In the genomic region with DNA sequence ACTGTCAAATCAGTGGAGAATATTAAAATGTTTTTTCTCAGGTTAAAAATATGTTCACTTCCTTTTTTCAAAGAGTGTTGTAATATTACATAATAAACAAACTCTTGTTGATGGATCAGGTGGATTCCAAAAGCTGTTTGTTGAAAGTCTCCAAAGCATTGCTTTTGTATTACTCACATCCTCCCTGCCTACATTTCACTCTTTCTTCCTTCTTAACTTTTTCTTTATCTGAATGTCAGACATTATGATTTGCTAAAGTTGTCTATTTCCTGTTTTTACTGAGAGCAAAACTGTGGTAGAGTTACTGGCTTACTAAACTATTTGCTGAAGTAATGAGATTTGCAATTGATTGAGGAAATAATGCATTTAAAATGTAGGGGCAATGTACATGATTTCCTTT, we compare ENCODE assay signal across 16 cellular contexts.
DNase-seq lines count a peak whose midpoint lies in the region; ATAC-seq and TF ChIP-seq lines count a peak whose summit lies in the region.
"Had no signal": no experiment of that assay in that cellular context is flagged by ENCODE, and none has a peak within 500 bp of the region (broad histone marks: within the 10 kb centered on the region; RNA-seq: fewer than 3 reads in every experiment).

No MANE protein-coding gene starts in this region.

- H3F3A ChIP-seq in PC-9 (ENCODE audit: insufficient read depth, low read depth), result no peaks in the 10 kb centered on the region
- no peaks in the 10 kb centered on the region for H3F3A ChIP-seq in SK-N-SH (replicated peaks; ENCODE audit: insufficient read depth)

- TF ChIP-seq EP300 in SK-N-SH (IDR thresholded peaks at IDR 0.05; ENCODE audit: borderline replicate concordance in 1 of 2, low read depth in 1 of 2, low read length in 1 of 2), result no peak

- H3K4me2 ChIP-seq in PC-9 (no peak overlapping the region), SK-N-SH (no peak overlapping the region)

- peaks cover 5% of the 10 kb centered on the region; the same call in 1 of the 2 replicates for H3K9me3 ChIP-seq in PC-9 (ENCODE audit: insufficient read depth, low read depth)
- no peaks in the 10 kb centered on the region for H3K9me3 ChIP-seq in SK-N-SH
- H3K9me3 ChIP-seq: BE2C, tibial artery had no signal

- no peak for TF ChIP-seq RAD21 in SK-N-SH (IDR thresholded peaks at IDR 0.05; ENCODE audit: low read length)

- no peaks in the 10 kb centered on the region for H3K4me1 ChIP-seq in PC-9 (replicated peaks; ENCODE audit: insufficient read depth)
- no peaks in the 10 kb centered on the region for H3K4me1 ChIP-seq in SK-N-SH (ENCODE audit: control insufficient read depth in 1 of 2, insufficient read depth in 2 of 2, low read depth in 1 of 2, low read length in 1 of 2)
- H3K4me1 ChIP-seq: BE2C, tibial artery had no signal

- no peak overlapping the region for H3K9ac ChIP-seq in SK-N-SH

- H4K20me1 ChIP-seq in PC-9 (ENCODE audit: insufficient read depth), result no peaks in the 10 kb centered on the region
- H4K20me1 ChIP-seq in SK-N-SH (ENCODE audit: insufficient read depth), result no peaks in the 10 kb centered on the region

- CTCF ChIA-PET in PC-9 (lab: Charles Lee) (no interaction called here), SK-N-SH (lab: Yijun Ruan, JAX) (interaction anchor here (1.8 kb wide), 1 partner anchor 16 kb away, joined by 10 read pairs; no protein-coding TSS in a partner anchor)

- H3K79me2 ChIP-seq in PC-9 (ENCODE audit: low read depth) (no peaks in the 10 kb centered on the region), SK-N-SH (ENCODE audit: insufficient read depth) (no peaks in the 10 kb centered on the region)

- H3K27ac ChIP-seq in PC-9 (peak overlapping the region; percentile 67), SK-N-SH (ENCODE audit: low read depth in 2 of 2, low read length in 1 of 2) (no peak overlapping the region)
- H3K27ac ChIP-seq: tibial artery had no signal

- no peaks in the 10 kb centered on the region for H3K9me3 Mint-ChIP-seq in neural crest cell
- H3K9me3 Mint-ChIP-seq in nephron progenitor cell, result no peaks in the 10 kb centered on the region
- peaks cover under 1% of the 10 kb centered on the region for H3K9me3 Mint-ChIP-seq in natural killer cell treated with Interleukin-12 subunit alpha and Interleukin-12 subunit beta and Interleukin-15 and Interleukin-18, amount 100 ng/mL, for 72 hours

- H3K36me3 ChIP-seq in PC-9 (ENCODE audit: low read depth), result no peaks in the 10 kb centered on the region
- no peaks in the 10 kb centered on the region for H3K36me3 ChIP-seq in SK-N-SH (replicated peaks in 1 of 2; ENCODE audit: control insufficient read depth in 1 of 2, insufficient read depth in 2 of 2, low read length in 1 of 2)
- H3K36me3 ChIP-seq: BE2C, tibial artery had no signal

- H3K36me3 Mint-ChIP-seq in neural crest cell (ENCODE audit: low read depth), result peaks cover 1% of the 10 kb centered on the region
- H3K36me3 Mint-ChIP-seq in nephron progenitor cell (ENCODE audit: low read depth), result no peaks in the 10 kb centered on the region
- H3K36me3 Mint-ChIP-seq in natural killer cell treated with Interleukin-12 subunit alpha and Interleukin-12 subunit beta and Interleukin-15 and Interleukin-18, amount 100 ng/mL, for 72 hours, result no peaks in the 10 kb centered on the region
- H3K36me3 Mint-ChIP-seq: activated naive CD4-positive, alpha-beta T cell treated with anti-CD3 and anti-CD28 coated beads, Interleukin-2, amount 50 U/mL, for 24 hours had no signal

- H3K27ac Mint-ChIP-seq in neural crest cell (ENCODE audit: unreplicated experiment) (peak overlapping the region; percentile 12), nephron progenitor cell (no peak overlapping the region)
- H3K27ac Mint-ChIP-seq in natural killer cell treated with Interleukin-12 subunit alpha and Interleukin-12 subunit beta and Interleukin-15 and Interleukin-18, amount 100 ng/mL, for 72 hours, result no peak overlapping the region
- H3K27ac Mint-ChIP-seq: activated naive CD4-positive, alpha-beta T cell treated with anti-CD3 and anti-CD28 coated beads, Interleukin-2, amount 50 U/mL, for 24 hours had no signal

- POLR2A ChIA-PET in PC-9 (lab: Charles Lee; ENCODE audit: unreplicated experiment), result no interaction called here
- POLR2A ChIA-PET in SK-N-SH (lab: Yijun Ruan, JAX), result no interaction called here

- BruUV-seq in PC-9 (replicated peaks; lab: Mats Ljungman, UMichigan), result no TSS peak

- ATAC-seq in natural killer cell treated with Interleukin-12 subunit alpha and Interleukin-12 subunit beta and Interleukin-15 and Interleukin-18, amount 100 ng/mL, for 72 hours, result no peak
- ATAC-seq: left lobe of liver, SK-N-SH treated with all-trans-retinoic acid at 6 μM for 48 hours had no signal

- H3K4me3 Mint-ChIP-seq in neural crest cell, result no peak overlapping the region
- no peak overlapping the region for H3K4me3 Mint-ChIP-seq in nephron progenitor cell
- no peak overlapping the region for H3K4me3 Mint-ChIP-seq in natural killer cell treated with Interleukin-12 subunit alpha and Interleukin-12 subunit beta and Interleukin-15 and Interleukin-18, amount 100 ng/mL, for 72 hours
- H3K4me3 Mint-ChIP-seq: activated naive CD4-positive, alpha-beta T cell treated with anti-CD3 and anti-CD28 coated beads, Interleukin-2, amount 50 U/mL, for 24 hours had no signal

- H3K4me1 Mint-ChIP-seq in neural crest cell (peaks cover 9% of the 10 kb centered on the region), nephron progenitor cell (no peaks in the 10 kb centered on the region)
- no peaks in the 10 kb centered on the region for H3K4me1 Mint-ChIP-seq in natural killer cell treated with Interleukin-12 subunit alpha and Interleukin-12 subunit beta and Interleukin-15 and Interleukin-18, amount 100 ng/mL, for 72 hours (ENCODE audit: low read depth in 2 of 2)
- H3K4me1 Mint-ChIP-seq: activated naive CD4-positive, alpha-beta T cell treated with anti-CD3 and anti-CD28 coated beads, Interleukin-2, amount 50 U/mL, for 24 hours had no signal

- H3K4me3 ChIP-seq in PC-9 (no peak overlapping the region), epithelial cell of proximal tubule (ENCODE audit: low read depth, low read length) (no peak overlapping the region), SK-N-SH (ENCODE audit: low read depth in 2 of 2, low read length in 1 of 2) (no peak overlapping the region)
- H3K4me3 ChIP-seq: tibial artery had no signal

- intact Hi-C loops in PC-9 (cut with micrococcal nuclease; ENCODE audit: unreplicated experiment), result no loop called here

- H3K9me2 ChIP-seq in PC-9 (ENCODE audit: insufficient read depth) (no peaks in the 10 kb centered on the region), SK-N-SH (no peaks in the 10 kb centered on the region)

- H3K27me3 ChIP-seq in PC-9 (ENCODE audit: insufficient read depth, low read depth) (no peaks in the 10 kb centered on the region), SK-N-SH (ENCODE audit: insufficient read depth) (no peaks in the 10 kb centered on the region)
- H3K27me3 ChIP-seq: BE2C, tibial artery had no signal

- H3K27me3 Mint-ChIP-seq in neural crest cell (ENCODE audit: low read depth), result no peaks in the 10 kb centered on the region
- H3K27me3 Mint-ChIP-seq in nephron progenitor cell (ENCODE audit: low read depth, poor library complexity), result no peaks in the 10 kb centered on the region
- no peaks in the 10 kb centered on the region for H3K27me3 Mint-ChIP-seq in natural killer cell treated with Interleukin-12 subunit alpha and Interleukin-12 subunit beta and Interleukin-15 and Interleukin-18, amount 100 ng/mL, for 72 hours
- H3K27me3 Mint-ChIP-seq: activated naive CD4-positive, alpha-beta T cell treated with anti-CD3 and anti-CD28 coated beads, Interleukin-2, amount 50 U/mL, for 24 hours had no signal

- TF ChIP-seq CTCF in PC-9 (conservative IDR thresholded peaks at IDR 0.05) (no peak), epithelial cell of proximal tubule (conservative IDR thresholded peaks at IDR 0.05; ENCODE audit: low read depth, low read length) (no peak), neural crest cell (conservative IDR thresholded peaks at IDR 0.05) (no peak), SK-N-SH (IDR thresholded peaks at IDR 0.05) (no peak), nephron progenitor cell (IDR thresholded peaks at IDR 0.05) (no peak)

- H2AFZ ChIP-seq in PC-9, result no peak overlapping the region
- H2AFZ ChIP-seq in SK-N-SH (ENCODE audit: low read depth), result no peak overlapping the region

- DNase-seq in DMS53 treated with DMSO at 0.1 percent for 48 hours (lab: John Stamatoyannopoulos, UW; ENCODE audit: unreplicated experiment), result peak; percentile 51
- peak in 1 of 2 experiments; percentile 66 for DNase-seq in PC-9
- DNase-seq in epithelial cell of proximal tubule (ENCODE audit: low read depth), result peak; percentile 52
- no peak for DNase-seq in neural crest cell (ENCODE audit: low read depth, low spot score)
- DNase-seq in stimulated activated CD4-positive, alpha-beta T cell treated with anti-CD3 and anti-CD28 coated beads, Interleukin-4, amount 100 ng/mL, for 24 hours, result no peak
- DNase-seq in SK-N-SH, result no peak
- no peak for DNase-seq in nephron progenitor cell
- DNase-seq in natural killer cell treated with Interleukin-12 subunit alpha and Interleukin-12 subunit beta and Interleukin-15 and Interleukin-18, amount 100 ng/mL, for 72 hours (ENCODE audit: low spot score), result no peak
- DNase-seq: activated T-cell treated with anti-CD3 and anti-CD28 coated beads for 4 hours, BE2C, NCI-H146, small intestine, tibial artery had no signal

TF ChIP-seq in SK-N-SH, 30 proteins besides CTCF, POLR2A, EP300 and RAD21:
- no peak for TF ChIP-seq SIN3A (IDR thresholded peaks at IDR 0.05; ENCODE audit: borderline replicate concordance, low read depth, low read length)
- no peak for TF ChIP-seq FOXJ3 (CRISPR knock-in tag; IDR thresholded peaks at IDR 0.05)
- TF ChIP-seq ELF1 (IDR thresholded peaks at IDR 0.05), result no peak
- TF ChIP-seq, protein P1, sequence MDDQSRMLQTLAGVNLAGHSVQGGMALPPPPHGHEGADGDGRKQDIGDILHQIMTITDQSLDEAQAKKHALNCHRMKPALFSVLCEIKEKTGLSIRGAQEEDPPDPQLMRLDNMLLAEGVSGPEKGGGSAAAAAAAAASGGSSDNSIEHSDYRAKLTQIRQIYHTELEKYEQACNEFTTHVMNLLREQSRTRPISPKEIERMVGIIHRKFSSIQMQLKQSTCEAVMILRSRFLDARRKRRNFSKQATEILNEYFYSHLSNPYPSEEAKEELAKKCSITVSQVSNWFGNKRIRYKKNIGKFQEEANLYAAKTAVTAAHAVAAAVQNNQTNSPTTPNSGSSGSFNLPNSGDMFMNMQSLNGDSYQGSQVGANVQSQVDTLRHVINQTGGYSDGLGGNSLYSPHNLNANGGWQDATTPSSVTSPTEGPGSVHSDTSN (IDR thresholded peaks at IDR 0.05), result no peak
- TF ChIP-seq NFIC (IDR thresholded peaks at IDR 0.05; ENCODE audit: borderline replicate concordance), result no peak
- TF ChIP-seq JUND (IDR thresholded peaks at IDR 0.05), result no peak

Comparison
In these comparisons a context has a peak if more than half of its experiments do, and no peak if none do; other contexts are left out.
1. DNase-seq: peak in DMS53 treated with DMSO at 0.1 percent for 48 hours (single experiment) and epithelial cell of proximal tubule (single experiment); none in neural crest cell (single experiment), stimulated activated CD4-positive, alpha-beta T cell treated with anti-CD3 and anti-CD28 coated beads, Interleukin-4, amount 100 ng/mL, for 24 hours (single experiment), SK-N-SH (single experiment), nephron progenitor cell (single experiment) and natural killer cell treated with Interleukin-12 subunit alpha and Interleukin-12 subunit beta and Interleukin-15 and Interleukin-18, amount 100 ng/mL, for 72 hours (single experiment).